Comparison of ENCODE assay signal across 8 cellular contexts in the genomic region with DNA sequence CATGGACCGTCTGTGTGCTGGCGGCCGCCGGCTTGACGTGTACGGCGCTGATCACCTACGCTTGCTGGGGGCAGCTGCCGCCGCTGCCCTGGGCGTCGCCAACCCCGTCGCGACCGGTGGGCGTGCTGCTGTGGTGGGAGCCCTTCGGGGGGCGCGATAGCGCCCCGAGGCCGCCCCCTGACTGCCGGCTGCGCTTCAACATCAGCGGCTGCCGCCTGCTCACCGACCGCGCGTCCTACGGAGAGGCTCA. TPM values are rescaled to one million over a fixed set of nuclear protein-coding genes. Genes with fewer than 3 reads are reported as not detected.
A peak's percentile ranks its signal among the peaks of the same experiment; 100 is the strongest.
DNase-seq lines count a peak whose midpoint lies in the region; ATAC-seq, FAIRE-seq and TF ChIP-seq lines count a peak whose summit lies in the region.

No MANE protein-coding gene starts in this region.

- H3K36me3 Mint-ChIP-seq in activated naive CD8-positive, alpha-beta T cell treated with anti-CD3 and anti-CD28 coated beads, Interleukin-2, amount 50 U/mL, for 24 hours (ENCODE audit: low read depth): peaks cover 4% of the 10 kb centered on the region

- in situ Hi-C loops in HepG2 (cut with HindIII; ENCODE audit: extremely low pct_ligation_motif_present, low pct_unique_long_range_greater_than_20kb): no loop called here

- H3K4me1 Mint-ChIP-seq in activated naive CD8-positive, alpha-beta T cell treated with anti-CD3 and anti-CD28 coated beads, Interleukin-2, amount 50 U/mL, for 24 hours: peaks cover 42% of the 10 kb centered on the region

- peak overlapping the region; percentile 49 for H3K4me2 ChIP-seq in HepG2 (ENCODE audit: low read depth, low read length)

- TF ChIP-seq CTCF in HepG2 (CRISPR knock-in tag; IDR thresholded peaks at IDR 0.05) (no peak), tibial artery (IDR thresholded peaks at IDR 0.05) (no peak)

- no peak for TF ChIP-seq EP300 in HepG2 (IDR thresholded peaks at IDR 0.05; ENCODE audit: low read depth in 2 of 2, low read length in 2 of 2)
- TF ChIP-seq EP300 in HepG2 (CRISPR knock-in tag; IDR thresholded peaks at IDR 0.05; ENCODE audit: borderline replicate concordance): no peak

- no peak for FAIRE-seq in HepG2 (lab: Jason Lieb, UNC)

- POLR2A ChIA-PET in HepG2 (lab: Yijun Ruan, JAX): interaction anchor here (0.6 kb wide), 1 partner anchor 962 kb away, joined by 3 read pairs; no protein-coding TSS in a partner anchor

- BruUV-seq in HepG2 (replicated peaks; lab: Mats Ljungman, UMichigan): no TSS peak

- no peaks in the 10 kb centered on the region for H4K20me1 ChIP-seq in HepG2 (ENCODE audit: insufficient read depth, low read length)

- CTCF ChIA-PET in HepG2 (lab: Yijun Ruan, JAX; ENCODE audit: low intra/inter-chr PET ratio, low total read pairs): no interaction called here

- no peak for DNase-seq in activated naive CD8-positive, alpha-beta T cell treated with anti-CD3 and anti-CD28 coated beads, Interleukin-2, amount 50 U/mL, for 24 hours
- DNase-seq in HepG2 (ENCODE audit: low spot score) (no peak), tibial artery (no peak), D341Med (ENCODE audit: low spot score) (no peak), occipital lobe (lab: John Stamatoyannopoulos, UW) (no peak), NCI-H128 (lab: John Stamatoyannopoulos, UW; ENCODE audit: unreplicated experiment) (no peak)

- H3K4me3 ChIP-seq in GM08714 (ENCODE audit: low read length) (peak overlapping the region; percentile 76; the same call in 1 of the 2 replicates), HepG2 (replicated peaks in 1 of 3; ENCODE audit: insufficient read depth in 1 of 3, low read depth in 2 of 3, low read length in 3 of 3) (peak overlapping the region in 1 of 3 experiments; percentile 65; a peak in 2 of 6 replicates), tibial artery (peak overlapping the region; percentile 77 to 78)

- H3K79me2 ChIP-seq in HepG2 (ENCODE audit: insufficient read depth, low read length): no peaks in the 10 kb centered on the region

- no peak overlapping the region for H2AFZ ChIP-seq in HepG2 (ENCODE audit: low read length)

- WGBS in HepG2 (ENCODE audit: low lambda C conversion rate): 91% methylated on average over 12 of the region's 32 CpGs

- H3K36me3 ChIP-seq in HepG2 (replicated peaks in 1 of 2; ENCODE audit: control insufficient read depth in 1 of 2, insufficient read depth in 2 of 2, low read length in 2 of 2) (no peaks in the 10 kb centered on the region), tibial artery (no peaks in the 10 kb centered on the region)

- H3K27ac ChIP-seq in HepG2 (ENCODE audit: extremely low read length, insufficient read depth, low read length) (no peak overlapping the region), tibial artery (peak overlapping the region; percentile 98)

- ATAC-seq in HG02973 (IDR thresholded peaks at IDR 0.05; ENCODE audit: unreplicated experiment) (peak; percentile 36), HepG2 (no peak)
- peak; percentile 51 for ATAC-seq in activated naive CD8-positive, alpha-beta T cell treated with anti-CD3 and anti-CD28 coated beads, Interleukin-2, amount 50 U/mL, for 24 hours

- no peaks in the 10 kb centered on the region for H3K9me3 ChIP-seq in HepG2 (ENCODE audit: low read length)
- no peaks in the 10 kb centered on the region for H3K9me3 ChIP-seq in tibial artery

- no peak overlapping the region for H3K27ac Mint-ChIP-seq in activated naive CD8-positive, alpha-beta T cell treated with anti-CD3 and anti-CD28 coated beads, Interleukin-2, amount 50 U/mL, for 24 hours

- H3K27me3 Mint-ChIP-seq in activated naive CD8-positive, alpha-beta T cell treated with anti-CD3 and anti-CD28 coated beads, Interleukin-2, amount 50 U/mL, for 24 hours: peaks cover 1% of the 10 kb centered on the region

- intact Hi-C loops in HepG2 (cut with micrococcal nuclease; ENCODE audit: unreplicated experiment) (no loop called here), tibial artery (cut with DNase I; ENCODE audit: low total_unique reads) (no loop called here)

- H3K9me3 Mint-ChIP-seq in activated naive CD8-positive, alpha-beta T cell treated with anti-CD3 and anti-CD28 coated beads, Interleukin-2, amount 50 U/mL, for 24 hours: no peaks in the 10 kb centered on the region

- no peak for TF ChIP-seq RAD21 in HepG2 (CRISPR knock-in tag; IDR thresholded peaks at IDR 0.05)

- no peak overlapping the region for H3K9ac ChIP-seq in HepG2 (ENCODE audit: insufficient read depth, low read depth, low read length)

- peaks cover 0 to 3% of the 10 kb centered on the region in 2 experiments; a peak in 2 of 5 replicates for H3K27me3 ChIP-seq in HepG2 (ENCODE audit: control insufficient read depth in 1 of 2, insufficient read depth in 2 of 2, low read length in 2 of 2)
- H3K27me3 ChIP-seq in tibial artery: no peaks in the 10 kb centered on the region

- H3K4me1 ChIP-seq in HepG2 (ENCODE audit: insufficient read depth, low read length): peaks cover 5% of the 10 kb centered on the region; the same call in 1 of the 2 replicates
- peaks cover 0 to 61% (median 30%) of the 10 kb centered on the region in 4 donors for H3K4me1 ChIP-seq in tibial artery

- peak overlapping the region; percentile 77 for H3K4me3 Mint-ChIP-seq in activated naive CD8-positive, alpha-beta T cell treated with anti-CD3 and anti-CD28 coated beads, Interleukin-2, amount 50 U/mL, for 24 hours

- no peak for TF ChIP-seq POLR2A in HepG2 (IDR thresholded peaks at IDR 0.05; ENCODE audit: insufficient read depth in 1 of 2, low read depth in 2 of 2, low read length in 2 of 2)

RNA-seq across cellular contexts. Expression of a gene that starts 0.8 kb away (rescaled TPM):
- total RNA-seq in HepG2 (2016; rRNA removed; fragmentation: Illumina TruSeq; extraction: Trizol): 0.35 and 0.60 TPM in 2 replicates
- total RNA-seq in HepG2 (2016; cell fraction: cytosol; rRNA removed; fragmentation: Illumina TruSeq; extraction: Trizol; ENCODE audit: low read depth): 0.09 TPM in 1 of 2 replicates, not detected in the other
- 0.40 and 0.58 TPM in 2 replicates for total RNA-seq in HepG2 (2016; cell fraction: insoluble cytoplasmic fraction; rRNA removed; fragmentation: Illumina TruSeq; extraction: Trizol)
- 0.24 and 0.28 TPM in 2 replicates for total RNA-seq in HepG2 (2016; cell fraction: membrane; rRNA removed; fragmentation: Illumina TruSeq; extraction: Trizol)
- 0.50 and 0.62 TPM in 2 replicates for total RNA-seq in HepG2 (2016; cell fraction: nucleus; rRNA removed; fragmentation: Illumina TruSeq; extraction: Trizol)
- 0.22 and 0.28 TPM in 2 replicates for polyA plus RNA-seq in HepG2 (2011; rRNA removed)
- polyA plus RNA-seq in HepG2 (2011; cell fraction: cytosol; rRNA removed): 0.19 TPM in 2 replicates
- 0.23 and 0.29 TPM in 2 replicates for polyA plus RNA-seq in HepG2 (2011; cell fraction: nucleus; rRNA removed)
- 0.12 and 0.15 TPM in 2 replicates for polyA plus RNA-seq in HepG2 (2012)
- polyA plus RNA-seq in HepG2 (2016; cell fraction: cytosol; fragmentation: Illumina TruSeq; extraction: Trizol; ENCODE audit: low read depth): 0.03 and 0.05 TPM in 2 replicates
- polyA plus RNA-seq in HepG2 (2016; cell fraction: insoluble cytoplasmic fraction; fragmentation: Illumina TruSeq; extraction: Trizol; ENCODE audit: low read depth): 0.38 TPM in 2 replicates
- 0.09 and 0.16 TPM in 2 replicates for polyA plus RNA-seq in HepG2 (2016; cell fraction: membrane; fragmentation: Illumina TruSeq; extraction: Trizol; ENCODE audit: low read depth)
- 0.89 and 0.92 TPM in 2 replicates for polyA plus RNA-seq in HepG2 (2016; cell fraction: nucleus; fragmentation: Illumina TruSeq; extraction: Trizol; ENCODE audit: insufficient read depth, low read depth)
- polyA minus RNA-seq in HepG2 (2011; rRNA and poly(A)+ RNA removed; ENCODE audit: low replicate concordance): 0.47 and 0.48 TPM in 2 replicates
- polyA minus RNA-seq in HepG2 (2011; cell fraction: cytosol; rRNA and poly(A)+ RNA removed): 0.30 and 0.35 TPM in 2 replicates
- polyA minus RNA-seq in HepG2 (2011; cell fraction: nucleus; rRNA and poly(A)+ RNA removed): 0.50 and 0.77 TPM in 2 replicates
- 9.2 TPM for total RNA-seq in occipital lobe

RNA-seq across cellular contexts. Expression of a gene that starts 22.7 kb away (rescaled TPM):
- 0.15 TPM in 1 of 2 replicates, not detected in the other for total RNA-seq in HepG2 (2016; rRNA removed; fragmentation: Illumina TruSeq; extraction: Trizol)
- not detected in 2 replicates for total RNA-seq in HepG2 (2016; cell fraction: cytosol; rRNA removed; fragmentation: Illumina TruSeq; extraction: Trizol; ENCODE audit: low read depth)
- total RNA-seq in HepG2 (2016; cell fraction: insoluble cytoplasmic fraction; rRNA removed; fragmentation: Illumina TruSeq; extraction: Trizol): not detected in 2 replicates
- not detected in 2 replicates for total RNA-seq in HepG2 (2016; cell fraction: membrane; rRNA removed; fragmentation: Illumina TruSeq; extraction: Trizol)
- total RNA-seq in HepG2 (2016; cell fraction: nucleus; rRNA removed; fragmentation: Illumina TruSeq; extraction: Trizol): not detected in 2 replicates
- 0.05 and 0.08 TPM in 2 replicates for polyA plus RNA-seq in HepG2 (2011; rRNA removed)
- polyA plus RNA-seq in HepG2 (2011; cell fraction: cytosol; rRNA removed): not detected in 2 replicates
- polyA plus RNA-seq in HepG2 (2011; cell fraction: nucleus; rRNA removed): not detected in 2 replicates
- not detected in 2 replicates for polyA plus RNA-seq in HepG2 (2012)
- polyA plus RNA-seq in HepG2 (2016; cell fraction: cytosol; fragmentation: Illumina TruSeq; extraction: Trizol; ENCODE audit: low read depth): not detected in 2 replicates
- polyA plus RNA-seq in HepG2 (2016; cell fraction: insoluble cytoplasmic fraction; fragmentation: Illumina TruSeq; extraction: Trizol; ENCODE audit: low read depth): not detected in 2 replicates
- polyA plus RNA-seq in HepG2 (2016; cell fraction: membrane; fragmentation: Illumina TruSeq; extraction: Trizol; ENCODE audit: low read depth): not detected in 2 replicates
- not detected in 2 replicates for polyA plus RNA-seq in HepG2 (2016; cell fraction: nucleus; fragmentation: Illumina TruSeq; extraction: Trizol; ENCODE audit: insufficient read depth, low read depth)
- not detected in 2 replicates for polyA minus RNA-seq in HepG2 (2011; rRNA and poly(A)+ RNA removed; ENCODE audit: low replicate concordance)
- not detected in 2 replicates for polyA minus RNA-seq in HepG2 (2011; cell fraction: cytosol; rRNA and poly(A)+ RNA removed)
- polyA minus RNA-seq in HepG2 (2011; cell fraction: nucleus; rRNA and poly(A)+ RNA removed): not detected in 2 replicates
- total RNA-seq in occipital lobe: 5.8 TPM

RNA-seq across cellular contexts. Expression of a gene that starts 32.2 kb away (rescaled TPM):
- total RNA-seq in HepG2 (2016; rRNA removed; fragmentation: Illumina TruSeq; extraction: Trizol): 0.35 TPM in 1 of 2 replicates, not detected in the other
- not detected in 2 replicates for total RNA-seq in HepG2 (2016; cell fraction: cytosol; rRNA removed; fragmentation: Illumina TruSeq; extraction: Trizol; ENCODE audit: low read depth)
- 0.30 and 0.87 TPM in 2 replicates for total RNA-seq in HepG2 (2016; cell fraction: insoluble cytoplasmic fraction; rRNA removed; fragmentation: Illumina TruSeq; extraction: Trizol)
- total RNA-seq in HepG2 (2016; cell fraction: membrane; rRNA removed; fragmentation: Illumina TruSeq; extraction: Trizol): 0.56 TPM in 1 of 2 replicates, not detected in the other
- total RNA-seq in HepG2 (2016; cell fraction: nucleus; rRNA removed; fragmentation: Illumina TruSeq; extraction: Trizol): not detected in 2 replicates
- polyA plus RNA-seq in HepG2 (2011; rRNA removed): not detected in 2 replicates
- polyA plus RNA-seq in HepG2 (2011; cell fraction: cytosol; rRNA removed): not detected in 2 replicates
- not detected in 2 replicates for polyA plus RNA-seq in HepG2 (2011; cell fraction: nucleus; rRNA removed)
- not detected in 2 replicates for polyA plus RNA-seq in HepG2 (2012)
- 0.16 and 0.20 TPM in 2 replicates for polyA plus RNA-seq in HepG2 (2016; cell fraction: cytosol; fragmentation: Illumina TruSeq; extraction: Trizol; ENCODE audit: low read depth)
- polyA plus RNA-seq in HepG2 (2016; cell fraction: insoluble cytoplasmic fraction; fragmentation: Illumina TruSeq; extraction: Trizol; ENCODE audit: low read depth): 0.40 and 0.50 TPM in 2 replicates
- 0.30 TPM in 1 of 2 replicates, not detected in the other for polyA plus RNA-seq in HepG2 (2016; cell fraction: membrane; fragmentation: Illumina TruSeq; extraction: Trizol; ENCODE audit: low read depth)
- polyA plus RNA-seq in HepG2 (2016; cell fraction: nucleus; fragmentation: Illumina TruSeq; extraction: Trizol; ENCODE audit: insufficient read depth, low read depth): not detected in 2 replicates
- polyA minus RNA-seq in HepG2 (2011; rRNA and poly(A)+ RNA removed; ENCODE audit: low replicate concordance): not detected in 2 replicates
- not detected in 2 replicates for polyA minus RNA-seq in HepG2 (2011; cell fraction: cytosol; rRNA and poly(A)+ RNA removed)
- not detected in 2 replicates for polyA minus RNA-seq in HepG2 (2011; cell fraction: nucleus; rRNA and poly(A)+ RNA removed)
- not detected for total RNA-seq in occipital lobe

RNA-seq across cellular contexts. Expression of a gene that starts 50.7 kb away (rescaled TPM):
- total RNA-seq in HepG2 (2016; rRNA removed; fragmentation: Illumina TruSeq; extraction: Trizol) (14.2 and 18.0 TPM in 2 replicates), occipital lobe (21.8 TPM)
- total RNA-seq in HepG2 (2016; cell fraction: cytosol; rRNA removed; fragmentation: Illumina TruSeq; extraction: Trizol; ENCODE audit: low read depth): 3.4 and 3.6 TPM in 2 replicates
- total RNA-seq in HepG2 (2016; cell fraction: insoluble cytoplasmic fraction; rRNA removed; fragmentation: Illumina TruSeq; extraction: Trizol): 15.5 and 18.5 TPM in 2 replicates
- total RNA-seq in HepG2 (2016; cell fraction: membrane; rRNA removed; fragmentation: Illumina TruSeq; extraction: Trizol): 9.1 and 11.7 TPM in 2 replicates
- 16.7 and 17.1 TPM in 2 replicates for total RNA-seq in HepG2 (2016; cell fraction: nucleus; rRNA removed; fragmentation: Illumina TruSeq; extraction: Trizol)
- polyA plus RNA-seq in HepG2 (2011; rRNA removed): 11.5 and 14.3 TPM in 2 replicates
- 4.2 and 6.0 TPM in 2 replicates for polyA plus RNA-seq in HepG2 (2011; cell fraction: cytosol; rRNA removed)
- 10.0 and 12.8 TPM in 2 replicates for polyA plus RNA-seq in HepG2 (2011; cell fraction: nucleus; rRNA removed)
- polyA plus RNA-seq in HepG2 (2012): 9.4 and 9.7 TPM in 2 replicates
- 2.3 and 3.1 TPM in 2 replicates for polyA plus RNA-seq in HepG2 (2016; cell fraction: cytosol; fragmentation: Illumina TruSeq; extraction: Trizol; ENCODE audit: low read depth)
- polyA plus RNA-seq in HepG2 (2016; cell fraction: insoluble cytoplasmic fraction; fragmentation: Illumina TruSeq; extraction: Trizol; ENCODE audit: low read depth): 16.5 and 19.5 TPM in 2 replicates
- 5.7 and 5.8 TPM in 2 replicates for polyA plus RNA-seq in HepG2 (2016; cell fraction: membrane; fragmentation: Illumina TruSeq; extraction: Trizol; ENCODE audit: low read depth)
- 23.0 and 26.3 TPM in 2 replicates for polyA plus RNA-seq in HepG2 (2016; cell fraction: nucleus; fragmentation: Illumina TruSeq; extraction: Trizol; ENCODE audit: insufficient read depth, low read depth)
- 2.4 and 8.1 TPM in 2 replicates for polyA minus RNA-seq in HepG2 (2011; rRNA and poly(A)+ RNA removed; ENCODE audit: low replicate concordance)
- polyA minus RNA-seq in HepG2 (2011; cell fraction: cytosol; rRNA and poly(A)+ RNA removed): 3.6 and 4.7 TPM in 2 replicates
- polyA minus RNA-seq in HepG2 (2011; cell fraction: nucleus; rRNA and poly(A)+ RNA removed): 13.1 and 15.5 TPM in 2 replicates

RNA-seq across cellular contexts. Expression of a gene that starts 50.9 kb away (rescaled TPM):
- total RNA-seq in HepG2 (2016; rRNA removed; fragmentation: Illumina TruSeq; extraction: Trizol) (37.3 and 58.2 TPM in 2 replicates), occipital lobe (17.6 TPM)
- 6.8 and 7.0 TPM in 2 replicates for total RNA-seq in HepG2 (2016; cell fraction: cytosol; rRNA removed; fragmentation: Illumina TruSeq; extraction: Trizol; ENCODE audit: low read depth)
- total RNA-seq in HepG2 (2016; cell fraction: insoluble cytoplasmic fraction; rRNA removed; fragmentation: Illumina TruSeq; extraction: Trizol): 37.9 and 58.6 TPM in 2 replicates
- total RNA-seq in HepG2 (2016; cell fraction: membrane; rRNA removed; fragmentation: Illumina TruSeq; extraction: Trizol): 7.8 and 9.1 TPM in 2 replicates
- total RNA-seq in HepG2 (2016; cell fraction: nucleus; rRNA removed; fragmentation: Illumina TruSeq; extraction: Trizol): 72.1 and 72.4 TPM in 2 replicates
- 5.2 and 7.2 TPM in 2 replicates for polyA plus RNA-seq in HepG2 (2011; rRNA removed)
- 1.7 and 2.9 TPM in 2 replicates for polyA plus RNA-seq in HepG2 (2011; cell fraction: cytosol; rRNA removed)
- polyA plus RNA-seq in HepG2 (2011; cell fraction: nucleus; rRNA removed): 9.2 and 10.0 TPM in 2 replicates
- 9.8 and 17.1 TPM in 2 replicates for polyA plus RNA-seq in HepG2 (2012)
- polyA plus RNA-seq in HepG2 (2016; cell fraction: cytosol; fragmentation: Illumina TruSeq; extraction: Trizol; ENCODE audit: low read depth): 0.76 and 1.1 TPM in 2 replicates
- polyA plus RNA-seq in HepG2 (2016; cell fraction: insoluble cytoplasmic fraction; fragmentation: Illumina TruSeq; extraction: Trizol; ENCODE audit: low read depth): 28.4 and 33.0 TPM in 2 replicates
- polyA plus RNA-seq in HepG2 (2016; cell fraction: membrane; fragmentation: Illumina TruSeq; extraction: Trizol; ENCODE audit: low read depth): 1.8 and 2.1 TPM in 2 replicates
- polyA plus RNA-seq in HepG2 (2016; cell fraction: nucleus; fragmentation: Illumina TruSeq; extraction: Trizol; ENCODE audit: insufficient read depth, low read depth): 43.6 and 48.1 TPM in 2 replicates
- polyA minus RNA-seq in HepG2 (2011; rRNA and poly(A)+ RNA removed; ENCODE audit: low replicate concordance): 4.1 and 11.9 TPM in 2 replicates
- polyA minus RNA-seq in HepG2 (2011; cell fraction: cytosol; rRNA and poly(A)+ RNA removed): 6.9 and 11.3 TPM in 2 replicates
- polyA minus RNA-seq in HepG2 (2011; cell fraction: nucleus; rRNA and poly(A)+ RNA removed): 43.0 and 56.7 TPM in 2 replicates
